ENCODE assay signal across 10 cellular contexts in the genomic region with DNA sequence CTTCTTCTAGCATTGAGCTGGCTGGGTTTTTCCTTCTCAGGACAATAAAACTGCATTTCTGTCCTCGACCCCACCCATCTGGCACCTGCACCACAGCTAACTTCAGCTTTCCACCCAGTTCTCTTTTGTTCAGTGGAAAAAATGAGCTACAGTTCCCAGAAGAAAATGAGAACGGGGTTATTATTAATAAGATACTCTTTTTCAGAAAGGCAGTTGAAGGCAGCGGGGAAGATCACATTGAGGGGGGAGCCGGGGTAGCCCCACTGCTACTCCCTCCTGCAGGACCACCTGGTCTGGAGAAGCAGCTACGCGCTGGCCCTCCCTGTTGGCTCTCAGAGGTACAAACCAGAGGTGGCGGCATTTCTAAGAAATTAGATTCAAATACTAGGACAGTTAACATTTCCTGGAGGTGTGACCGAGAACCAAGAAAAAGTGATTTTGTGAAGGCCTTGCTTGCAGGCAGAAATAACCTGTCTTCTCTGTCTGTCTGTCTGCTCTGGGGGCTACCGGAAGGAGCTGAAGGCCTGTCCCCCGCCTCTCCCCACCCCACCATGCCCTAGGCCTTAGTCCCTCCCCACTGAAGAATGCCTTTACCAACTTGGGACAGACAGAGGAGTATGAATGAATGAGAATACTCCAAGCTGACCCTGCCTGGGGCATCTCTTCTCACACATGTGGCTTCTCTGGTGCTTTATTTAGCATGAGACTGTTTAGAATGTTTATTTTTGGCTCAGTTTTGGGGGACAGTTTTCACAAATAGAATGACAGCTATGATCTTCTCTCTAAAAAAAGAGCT.
DNase-seq lines count a peak whose midpoint lies in the region; ATAC-seq and TF ChIP-seq lines count a peak whose summit lies in the region.
"Had no signal": no experiment of that assay in that cellular context is flagged by ENCODE, and none has a peak within 500 bp of the region (broad histone marks: within the 10 kb centered on the region; RNA-seq: fewer than 3 reads in every experiment).

No MANE protein-coding gene starts in this region.

- H3K27ac ChIP-seq in right atrium auricular region: peak overlapping the region; percentile 86 to 90
- peak overlapping the region in 3 of 5 donors; percentile 32 to 83 (median 40) for H3K27ac ChIP-seq in stomach

- no peaks in the 10 kb centered on the region for H3K9me3 Mint-ChIP-seq in activated CD8-positive, alpha-beta memory T cell treated with anti-CD3 and anti-CD28 coated beads, Interleukin-2, amount 10 ng/mL, durations not matched to agents 7 days and 5 days (ENCODE audit: low read depth)
- H3K9me3 Mint-ChIP-seq in activated CD4-positive, alpha-beta T cell treated with anti-CD3 and anti-CD28 coated beads, Interleukin-2, amount 10 ng/mL, durations not matched to agents 7 days and 5 days: no peaks in the 10 kb centered on the region

- H3K9me3 ChIP-seq in right atrium auricular region: no peaks in the 10 kb centered on the region
- H3K9me3 ChIP-seq in stomach: no peaks in the 10 kb centered on the region

- H3K27me3 ChIP-seq in right atrium auricular region (no peaks in the 10 kb centered on the region), stomach (no peaks in the 10 kb centered on the region)

- H3K4me3 ChIP-seq in right atrium auricular region: no peak overlapping the region
- no peak overlapping the region for H3K4me3 ChIP-seq in stomach

- H3K36me3 Mint-ChIP-seq in activated CD8-positive, alpha-beta memory T cell treated with anti-CD3 and anti-CD28 coated beads, Interleukin-2, amount 10 ng/mL, durations not matched to agents 7 days and 5 days: peaks cover 25% of the 10 kb centered on the region
- H3K36me3 Mint-ChIP-seq in activated CD4-positive, alpha-beta T cell treated with anti-CD3 and anti-CD28 coated beads, Interleukin-2, amount 10 ng/mL, durations not matched to agents 7 days and 5 days (ENCODE audit: low read depth): peaks cover 57% of the 10 kb centered on the region

- H3K27me3 Mint-ChIP-seq in activated CD8-positive, alpha-beta memory T cell treated with anti-CD3 and anti-CD28 coated beads, Interleukin-2, amount 10 ng/mL, durations not matched to agents 7 days and 5 days: no peaks in the 10 kb centered on the region
- no peaks in the 10 kb centered on the region for H3K27me3 Mint-ChIP-seq in activated CD4-positive, alpha-beta T cell treated with anti-CD3 and anti-CD28 coated beads, Interleukin-2, amount 10 ng/mL, durations not matched to agents 7 days and 5 days

- CTCF ChIA-PET in activated CD8-positive, alpha-beta memory T cell treated with anti-CD3 and anti-CD28 coated beads, Interleukin-2, amount 10 ng/mL, durations not matched to agents 7 days and 5 days (lab: Charles Lee): interaction anchor here (1.3 to 5.9 kb wide), 7 partner anchors 9 to 121 kb away, joined by 3 to 52 read pairs (median 6); no protein-coding TSS in a partner anchor
- CTCF ChIA-PET in activated CD4-positive, alpha-beta T cell treated with anti-CD3 and anti-CD28 coated beads, Interleukin-2, amount 10 ng/mL, durations not matched to agents 7 days and 5 days (lab: Charles Lee): interaction anchor here (0.8 to 2.8 kb wide), 9 partner anchors 10 to 128 kb away, joined by 3 to 12 read pairs (median 5); no protein-coding TSS in a partner anchor

- ATAC-seq in activated CD8-positive, alpha-beta memory T cell treated with anti-CD3 and anti-CD28 coated beads, Interleukin-2, amount 10 ng/mL, durations not matched to agents 7 days and 5 days: peak; percentile 60
- ATAC-seq in GM19455 (IDR thresholded peaks at IDR 0.05; ENCODE audit: unreplicated experiment): no peak
- ATAC-seq: HCT116 had no signal

- peaks cover 81% of the 10 kb centered on the region for H3K4me1 Mint-ChIP-seq in activated CD8-positive, alpha-beta memory T cell treated with anti-CD3 and anti-CD28 coated beads, Interleukin-2, amount 10 ng/mL, durations not matched to agents 7 days and 5 days
- peaks cover 86% of the 10 kb centered on the region for H3K4me1 Mint-ChIP-seq in activated CD4-positive, alpha-beta T cell treated with anti-CD3 and anti-CD28 coated beads, Interleukin-2, amount 10 ng/mL, durations not matched to agents 7 days and 5 days

- 54 to 79% (median 72%) methylated on average over 9 to 10 of the region's 10 CpGs for WGBS in stomach, 5 donors

- H3K4me1 ChIP-seq in right atrium auricular region (peaks cover 0 to 56% of the 10 kb centered on the region in 2 donors), stomach (peaks cover 12 to 69% (median 35%) of the 10 kb centered on the region in 4 donors)

- intact Hi-C loops in stomach (cut with DNase I; ENCODE audit: low total_unique reads): no loop called here

- peak overlapping the region; percentile 95 for H3K27ac Mint-ChIP-seq in activated CD8-positive, alpha-beta memory T cell treated with anti-CD3 and anti-CD28 coated beads, Interleukin-2, amount 10 ng/mL, durations not matched to agents 7 days and 5 days
- peak overlapping the region; percentile 97 for H3K27ac Mint-ChIP-seq in activated CD4-positive, alpha-beta T cell treated with anti-CD3 and anti-CD28 coated beads, Interleukin-2, amount 10 ng/mL, durations not matched to agents 7 days and 5 days

- TF ChIP-seq POLR2A in stomach (IDR thresholded peaks at IDR 0.05): no peak

- TF ChIP-seq CTCF in right atrium auricular region (IDR thresholded peaks at IDR 0.05): no peak
- no peak for TF ChIP-seq CTCF in stomach (IDR thresholded peaks at IDR 0.05)

- H3K36me3 ChIP-seq in right atrium auricular region (no peaks in the 10 kb centered on the region), stomach (no peaks in the 10 kb centered on the region)

- no peak for TF ChIP-seq EP300 in stomach (IDR thresholded peaks at IDR 0.05)

- POLR2A ChIA-PET in activated CD4-positive, alpha-beta T cell treated with anti-CD3 and anti-CD28 coated beads, Interleukin-2, amount 10 ng/mL, durations not matched to agents 7 days and 5 days (lab: Charles Lee): interaction anchor here (0.7 kb wide), 1 partner anchor 25 kb away, joined by 3 read pairs; no protein-coding TSS in a partner anchor

- peak overlapping the region; percentile 8 for H3K4me3 Mint-ChIP-seq in activated CD8-positive, alpha-beta memory T cell treated with anti-CD3 and anti-CD28 coated beads, Interleukin-2, amount 10 ng/mL, durations not matched to agents 7 days and 5 days
- H3K4me3 Mint-ChIP-seq in activated CD4-positive, alpha-beta T cell treated with anti-CD3 and anti-CD28 coated beads, Interleukin-2, amount 10 ng/mL, durations not matched to agents 7 days and 5 days: no peak overlapping the region

- peak; percentile 79 for DNase-seq in activated CD8-positive, alpha-beta memory T cell treated with anti-CD3 and anti-CD28 coated beads, Interleukin-2, amount 10 ng/mL, durations not matched to agents 7 days and 5 days
- no peak for DNase-seq in activated CD8-positive, alpha-beta memory T cell treated with anti-CD3 and anti-CD28 coated beads, Interleukin-2, amount 50 U/mL, for 4 hours
- peak; percentile 27 for DNase-seq in activated CD4-positive, alpha-beta T cell treated with anti-CD3 and anti-CD28 coated beads, Interleukin-2, amount 10 ng/mL, durations not matched to agents 7 days and 5 days
- DNase-seq in right atrium auricular region (ENCODE audit: low spot score) (no peak), stomach (no peak), SIG-M5 (lab: John Stamatoyannopoulos, UW) (no peak), SKM-1 (lab: John Stamatoyannopoulos, UW; ENCODE audit: unreplicated experiment) (no peak)
- DNase-seq: T-helper 9 cell had no signal

Comparison
In these comparisons a context has a peak if more than half of its experiments do, and no peak if none do; other contexts are left out.
1. DNase-seq: peak in activated CD8-positive, alpha-beta memory T cell treated with anti-CD3 and anti-CD28 coated beads, Interleukin-2, amount 10 ng/mL, durations not matched to agents 7 days and 5 days (single experiment) and activated CD4-positive, alpha-beta T cell treated with anti-CD3 and anti-CD28 coated beads, Interleukin-2, amount 10 ng/mL, durations not matched to agents 7 days and 5 days (single experiment); none in activated CD8-positive, alpha-beta memory T cell treated with anti-CD3 and anti-CD28 coated beads, Interleukin-2, amount 50 U/mL, for 4 hours (single experiment), right atrium auricular region (single experiment), stomach (single experiment), SIG-M5 (single experiment) and SKM-1 (single experiment).